ENCODE assay signal across 9 cellular contexts in genomic region chr5:115415143-115415491, GRCh38.
DNase-seq lines count a peak whose midpoint lies in the region; ATAC-seq and TF ChIP-seq lines count a peak whose summit lies in the region.
"Had no signal": no experiment of that assay in that cellular context is flagged by ENCODE, and none has a peak within 500 bp of the region (broad histone marks: within the 10 kb centered on the region; RNA-seq: fewer than 3 reads in every experiment).

No MANE protein-coding gene starts in this region.

- peaks cover 9% of the 10 kb centered on the region for H3K4me1 Mint-ChIP-seq in activated CD8-positive, alpha-beta T cell treated with anti-CD3 and anti-CD28 coated beads for 36 hours (ENCODE audit: low read depth)
- no peaks in the 10 kb centered on the region for H3K4me1 Mint-ChIP-seq in activated CD8-positive, alpha-beta T cell treated with anti-CD3 and anti-CD28 coated beads, Interleukin-2, amount 10 ng/mL, durations not matched to agents 7 days and 5 days (ENCODE audit: low read depth)

- H3K9me3 Mint-ChIP-seq in activated CD8-positive, alpha-beta T cell treated with anti-CD3 and anti-CD28 coated beads for 36 hours = no peaks in the 10 kb centered on the region
- H3K9me3 Mint-ChIP-seq in activated CD8-positive, alpha-beta T cell treated with anti-CD3 and anti-CD28 coated beads, Interleukin-2, amount 10 ng/mL, durations not matched to agents 7 days and 5 days (ENCODE audit: insufficient read depth) = no peaks in the 10 kb centered on the region

- no peak overlapping the region for H3K27ac Mint-ChIP-seq in activated CD8-positive, alpha-beta T cell treated with anti-CD3 and anti-CD28 coated beads for 36 hours
- no peak overlapping the region for H3K27ac Mint-ChIP-seq in activated CD8-positive, alpha-beta T cell treated with anti-CD3 and anti-CD28 coated beads, Interleukin-2, amount 10 ng/mL, durations not matched to agents 7 days and 5 days

- peak; percentile 34 for DNase-seq in activated CD8-positive, alpha-beta T cell treated with anti-CD3 and anti-CD28 coated beads for 36 hours
- DNase-seq in activated CD8-positive, alpha-beta T cell treated with anti-CD3 and anti-CD28 coated beads, Interleukin-2, amount 10 ng/mL, durations not matched to agents 7 days and 5 days = no peak
- peak; percentile 49 for DNase-seq in NCI-H748 (lab: John Stamatoyannopoulos, UW; ENCODE audit: unreplicated experiment)
- DNase-seq in Right ventricle myocardium superior = no peak
- DNase-seq in AG08395 (ENCODE audit: low spot score) = no peak
- no peak for DNase-seq in iPS-NIHi7 (ENCODE audit: extremely low spot score)
- no peak for DNase-seq in NOMO-1 treated with DMSO at 0.1 percent for 48 hours (lab: John Stamatoyannopoulos, UW; ENCODE audit: unreplicated experiment)

- CTCF ChIA-PET in activated CD8-positive, alpha-beta T cell treated with anti-CD3 and anti-CD28 coated beads for 36 hours (lab: Charles Lee) = interaction anchor here (1.5 kb wide), 1 partner anchor 160 kb away, joined by 4 read pairs; no protein-coding TSS in a partner anchor
- CTCF ChIA-PET in activated CD8-positive, alpha-beta T cell treated with anti-CD3 and anti-CD28 coated beads, Interleukin-2, amount 10 ng/mL, durations not matched to agents 7 days and 5 days (lab: Charles Lee) = no interaction called here

- TF ChIP-seq CTCF in activated CD8-positive, alpha-beta T cell treated with anti-CD3 and anti-CD28 coated beads for 36 hours (IDR thresholded peaks at IDR 0.05) = no peak

- H3K27ac ChIP-seq in temporal lobe (ENCODE audit: low read depth, low read length) = peak overlapping the region; percentile 41
- H3K27ac ChIP-seq: C4-2B had no signal

- peaks cover 9% of the 10 kb centered on the region for H3K27me3 Mint-ChIP-seq in activated CD8-positive, alpha-beta T cell treated with anti-CD3 and anti-CD28 coated beads for 36 hours
- H3K27me3 Mint-ChIP-seq in activated CD8-positive, alpha-beta T cell treated with anti-CD3 and anti-CD28 coated beads, Interleukin-2, amount 10 ng/mL, durations not matched to agents 7 days and 5 days (ENCODE audit: low read depth) = peaks cover 8% of the 10 kb centered on the region

- no peak overlapping the region for H3K4me3 Mint-ChIP-seq in activated CD8-positive, alpha-beta T cell treated with anti-CD3 and anti-CD28 coated beads for 36 hours
- no peak overlapping the region for H3K4me3 Mint-ChIP-seq in activated CD8-positive, alpha-beta T cell treated with anti-CD3 and anti-CD28 coated beads, Interleukin-2, amount 10 ng/mL, durations not matched to agents 7 days and 5 days

- intact Hi-C loops in activated CD8-positive, alpha-beta T cell treated with anti-CD3 and anti-CD28 coated beads for 36 hours (cut with micrococcal nuclease) = no loop called here
- intact Hi-C loops in Right ventricle myocardium superior (cut with DNase I) = no loop called here

- ATAC-seq in activated CD8-positive, alpha-beta T cell treated with anti-CD3 and anti-CD28 coated beads for 36 hours = peak; percentile 60
- no peak for ATAC-seq in activated CD8-positive, alpha-beta T cell treated with anti-CD3 and anti-CD28 coated beads, Interleukin-2, amount 10 ng/mL, durations not matched to agents 7 days and 5 days
- ATAC-seq in Right ventricle myocardium superior (ENCODE audit: poor library complexity) = peak; percentile 69

- POLR2A ChIA-PET in activated CD8-positive, alpha-beta T cell treated with anti-CD3 and anti-CD28 coated beads for 36 hours (lab: Charles Lee) = interaction anchor here (0.6 to 0.9 kb wide), 3 partner anchors 37 to 623 kb away, joined by 3 to 4 read pairs (median 3); no protein-coding TSS in a partner anchor
- POLR2A ChIA-PET in activated CD8-positive, alpha-beta T cell treated with anti-CD3 and anti-CD28 coated beads, Interleukin-2, amount 10 ng/mL, durations not matched to agents 7 days and 5 days (lab: Charles Lee) = no interaction called here

- H3K36me3 Mint-ChIP-seq in activated CD8-positive, alpha-beta T cell treated with anti-CD3 and anti-CD28 coated beads for 36 hours (ENCODE audit: low read depth) = no peaks in the 10 kb centered on the region
- no peaks in the 10 kb centered on the region for H3K36me3 Mint-ChIP-seq in activated CD8-positive, alpha-beta T cell treated with anti-CD3 and anti-CD28 coated beads, Interleukin-2, amount 10 ng/mL, durations not matched to agents 7 days and 5 days (ENCODE audit: low read depth)

Comparison
In these comparisons a context has a peak if more than half of its experiments do, and no peak if none do; other contexts are left out.
1. DNase-seq: peak in activated CD8-positive, alpha-beta T cell treated with anti-CD3 and anti-CD28 coated beads for 36 hours (single experiment) and NCI-H748 (single experiment); none in activated CD8-positive, alpha-beta T cell treated with anti-CD3 and anti-CD28 coated beads, Interleukin-2, amount 10 ng/mL, durations not matched to agents 7 days and 5 days (single experiment), Right ventricle myocardium superior (single experiment), AG08395 (single experiment), iPS-NIHi7 (single experiment) and NOMO-1 treated with DMSO at 0.1 percent for 48 hours (single experiment).